24 cellular contexts compared by ENCODE assay signal in genomic region chr1:62309906-62310305, GRCh38. TPM values are rescaled to one million over a fixed set of nuclear protein-coding genes. Genes with fewer than 3 reads are reported as not detected.
"Had no signal": no experiment of that assay in that cellular context is flagged by ENCODE, and none has a peak within 500 bp of the region (broad histone marks: within the 10 kb centered on the region; RNA-seq: fewer than 3 reads in every experiment).

No MANE protein-coding gene starts in this region.

- H3K27me3 ChIP-seq: colonic mucosa, left lung, ovary, right lobe of liver, testis, transverse colon had no signal

- H3K9me3 ChIP-seq: colonic mucosa, esophagus muscularis mucosa, gastroesophageal sphincter, left lung, lower lobe of right lung, ovary, prostate gland, right lobe of liver, testis, transverse colon had no signal

- H3K27ac ChIP-seq: colonic mucosa, esophagus muscularis mucosa, gastroesophageal sphincter, left lung, lower lobe of right lung, ovary, prostate gland, right lobe of liver, testis, transverse colon had no signal

- H3K4me3 ChIP-seq: colonic mucosa, esophagus muscularis mucosa, gastroesophageal sphincter, left lung, lower lobe of right lung, ovary, prostate gland, right lobe of liver, testis, transverse colon had no signal

- H3K4me1 ChIP-seq: colonic mucosa, esophagus muscularis mucosa, gastroesophageal sphincter, left lung, lower lobe of right lung, prostate gland, right lobe of liver, testis, transverse colon had no signal

- DNase-seq: caudate nucleus; colonic mucosa; dermis blood vessel endothelial cell; glutamatergic neuron; islet precursor cell; left lung; lower lobe of right lung; mesenchymal stem cell; naive thymus-derived CD4-positive, alpha-beta T cell; nucleus accumbens; ovary; retina; right lobe of liver; stimulated activated CD4-positive, alpha-beta T cell treated with anti-CD3 and anti-CD28 coated beads, Interleukin-2, amount 100 ng/mL, for 24 hours; stimulated activated CD4-positive, alpha-beta T cell treated with anti-CD3 and anti-CD28 coated beads, Interleukin-4, amount 100 ng/mL, for 4 hours; stimulated activated naive B cell treated with anti-CD40 and anti-IgM and Interleukin-4, amounts not matched to agents 10 μg/mL and 1 μg/mL and 100 μg/mL, for 72 hours; stimulated activated naive CD8-positive, alpha-beta T cell treated with anti-CD3 and anti-CD28 coated beads, Interleukin-15, amount 100 ng/mL, for 72 hours; testis; transverse colon had no signal

- ATAC-seq: gastroesophageal sphincter; left lung; lower lobe of right lung; naive thymus-derived CD4-positive, alpha-beta T cell; right lobe of liver; stimulated activated naive B cell treated with anti-CD40 and anti-IgM and Interleukin-4, amounts not matched to agents 10 μg/mL and 1 μg/mL and 100 μg/mL, for 72 hours; stimulated activated naive CD8-positive, alpha-beta T cell treated with anti-CD3 and anti-CD28 coated beads, Interleukin-15, amount 100 ng/mL, for 72 hours had no signal

- H3K36me3 ChIP-seq: colonic mucosa, esophagus muscularis mucosa, gastroesophageal sphincter, left lung, lower lobe of right lung, ovary, prostate gland, right lobe of liver, transverse colon had no signal

RNA-seq across cellular contexts. Expression of gene KANK4, which starts 9.3 kb away (rescaled TPM):
- total RNA-seq: dermis blood vessel endothelial cell; fibroblast of villous mesenchyme; mononuclear cell; naive thymus-derived CD4-positive, alpha-beta T cell had no signal
- polyA plus RNA-seq: naive thymus-derived CD4-positive, alpha-beta T cell had no signal
